ENCODE assay signal across 19 cellular contexts in genomic region chr5:178899289-178899688, GRCh38. TPM values are rescaled to one million over a fixed set of nuclear protein-coding genes. Genes with fewer than 3 reads are reported as not detected.
"Had no signal": no experiment of that assay in that cellular context is flagged by ENCODE, and none has a peak within 500 bp of the region (broad histone marks: within the 10 kb centered on the region; RNA-seq: fewer than 3 reads in every experiment).

No MANE protein-coding gene starts in this region.

- H3K36me3 Mint-ChIP-seq: stimulated activated effector memory CD8-positive, alpha-beta T cell treated with anti-CD3 and anti-CD28 coated beads, Interleukin-12 subunit alpha, Interleukin-12 subunit beta, amount 100 ng/mL, for 72 hours had no signal

- H3K36me3 ChIP-seq: upper lobe of right lung had no signal

- H3K4me3 Mint-ChIP-seq: dendritic cell treated with granulocyte-macrophage colony-stimulating factor and Interleukin-4, amounts not matched to agents 40 ng/mL and 50 ng/mL, for 4 days; effector memory CD8-positive, alpha-beta T cell; naive thymus-derived CD4-positive, alpha-beta T cell; stimulated activated effector memory CD8-positive, alpha-beta T cell treated with anti-CD3 and anti-CD28 coated beads, Interleukin-12 subunit alpha, Interleukin-12 subunit beta, amount 100 ng/mL, for 72 hours; stimulated activated naive CD8-positive, alpha-beta T cell treated with anti-CD3 and anti-CD28 coated beads, Interleukin-15, Interleukin-2, amounts not matched to agents 100 ng/mL and 50 ng/mL, for 24 hours had no signal

- H3K27me3 ChIP-seq: esophagus squamous epithelium, gastroesophageal sphincter, tibial artery, upper lobe of right lung, vagina had no signal

- ATAC-seq: effector memory CD8-positive, alpha-beta T cell; gastroesophageal sphincter; naive thymus-derived CD4-positive, alpha-beta T cell; right cardiac atrium; stimulated activated effector memory CD8-positive, alpha-beta T cell treated with anti-CD3 and anti-CD28 coated beads, Interleukin-12 subunit alpha, Interleukin-12 subunit beta, amount 100 ng/mL, for 72 hours; upper lobe of right lung had no signal

- H3K4me1 Mint-ChIP-seq: stimulated activated effector memory CD8-positive, alpha-beta T cell treated with anti-CD3 and anti-CD28 coated beads, Interleukin-12 subunit alpha, Interleukin-12 subunit beta, amount 100 ng/mL, for 72 hours had no signal

- H3K4me3 ChIP-seq: esophagus squamous epithelium, gastroesophageal sphincter, tibial artery, upper lobe of right lung, vagina had no signal

- H3K4me1 ChIP-seq: upper lobe of right lung had no signal

- H3K27ac ChIP-seq: esophagus squamous epithelium, gastroesophageal sphincter, tibial artery, upper lobe of right lung, vagina had no signal

- H3K27ac Mint-ChIP-seq: dendritic cell treated with granulocyte-macrophage colony-stimulating factor and Interleukin-4, amounts not matched to agents 40 ng/mL and 50 ng/mL, for 4 days; effector memory CD8-positive, alpha-beta T cell; naive thymus-derived CD4-positive, alpha-beta T cell; progenitor cell of endocrine pancreas; stimulated activated effector memory CD8-positive, alpha-beta T cell treated with anti-CD3 and anti-CD28 coated beads, Interleukin-12 subunit alpha, Interleukin-12 subunit beta, amount 100 ng/mL, for 72 hours; stimulated activated naive CD8-positive, alpha-beta T cell treated with anti-CD3 and anti-CD28 coated beads, Interleukin-15, Interleukin-2, amounts not matched to agents 100 ng/mL and 50 ng/mL, for 24 hours had no signal

- DNase-seq: effector memory CD8-positive, alpha-beta T cell; esophagus squamous epithelium; foreskin fibroblast; kidney glomerular epithelial cell; mesendoderm; naive thymus-derived CD4-positive, alpha-beta T cell; right cardiac atrium; stimulated activated CD4-positive, alpha-beta T cell treated with anti-CD3 and anti-CD28 coated beads, Interleukin-4, amount 100 ng/mL, for 1 hour; stimulated activated CD8-positive, alpha-beta memory T cell treated with anti-CD3 and anti-CD28 coated beads, Interleukin-4, amount 100 ng/mL, for 48 hours; tibial artery; upper lobe of right lung had no signal

- H3K9me3 ChIP-seq: vagina had no signal

- FAIRE-seq: colon, islet of Langerhans had no signal

- H3K27me3 Mint-ChIP-seq: effector memory CD8-positive, alpha-beta T cell; progenitor cell of endocrine pancreas had no signal

RNA-seq across cellular contexts. Expression of gene ZNF454, which starts 41.7 kb away (rescaled TPM):
- polyA plus RNA-seq: naive thymus-derived CD4-positive, alpha-beta T cell had no signal
